ENCODE assay signal across 18 cellular contexts in the genomic region with DNA sequence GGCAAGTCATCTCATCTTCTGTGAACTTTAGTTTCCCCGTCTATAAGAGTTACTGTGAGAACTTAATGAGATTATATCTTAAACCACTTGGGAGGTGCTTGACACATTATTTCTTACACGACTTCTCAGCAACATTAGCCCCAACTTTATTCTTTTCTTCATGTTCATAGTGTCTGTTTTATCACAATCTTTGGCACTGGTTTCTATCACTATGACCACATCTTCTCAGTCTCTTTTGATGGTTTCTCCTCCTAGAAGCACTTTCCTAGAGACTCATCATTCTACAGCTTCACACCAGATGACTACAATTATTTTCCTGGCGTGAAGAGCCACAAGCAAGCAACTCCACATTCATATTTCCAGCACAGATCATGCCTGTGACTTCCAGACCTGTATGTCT. TPM values are rescaled to one million over a fixed set of nuclear protein-coding genes. Genes with fewer than 3 reads are reported as not detected.
DNase-seq lines count a peak whose midpoint lies in the region; ATAC-seq and TF ChIP-seq lines count a peak whose summit lies in the region.
"Had no signal": no experiment of that assay in that cellular context is flagged by ENCODE, and none has a peak within 500 bp of the region (broad histone marks: within the 10 kb centered on the region; RNA-seq: fewer than 3 reads in every experiment).

No MANE protein-coding gene starts in this region.

- no CpG with 5 or more reads among the region's 3 CpGs for WGBS in mesendoderm (ENCODE audit: extremely low coverage, insufficient coverage, low lambda C conversion rate)

- no peak overlapping the region for H3K9ac ChIP-seq in mesendoderm (ENCODE audit: low read length)
- H3K9ac ChIP-seq: BLaER1 treated with 17β-estradiol and CSF1 and Interleukin-3, amounts not matched to agents 10 nM and 100 nM had no signal

- H3K36me3 ChIP-seq in DOHH2 (ENCODE audit: control insufficient read depth, low read length) (no peaks in the 10 kb centered on the region), mesendoderm (ENCODE audit: control insufficient read depth, insufficient read depth, low read length) (no peaks in the 10 kb centered on the region)
- H3K36me3 ChIP-seq: BLaER1 treated with 17β-estradiol and CSF1 and Interleukin-3, amounts not matched to agents 10 nM and 100 nM had no signal

- peak overlapping the region; percentile 51; the same call in 1 of the 2 replicates for H3K4me2 ChIP-seq in DOHH2 (ENCODE audit: low read length)
- no peak overlapping the region for H3K4me2 ChIP-seq in mesendoderm (ENCODE audit: low read length)
- H3K4me2 ChIP-seq: GM23338 had no signal

- H3K23ac ChIP-seq in mesendoderm (ENCODE audit: low read length) = no peak overlapping the region

- H3K4me1 Mint-ChIP-seq in effector memory CD8-positive, alpha-beta T cell (ENCODE audit: low read depth in 2 of 2) = no peaks in the 10 kb centered on the region
- H3K4me1 Mint-ChIP-seq: GM23338 had no signal

- H2BK15ac ChIP-seq in mesendoderm (replicated peaks; ENCODE audit: low read depth) = no peak overlapping the region

- H3K4me3 ChIP-seq in DOHH2 (ENCODE audit: low read length) (no peak overlapping the region), mesendoderm (ENCODE audit: low read length) (no peak overlapping the region)
- H3K4me3 ChIP-seq: BLaER1 treated with 17β-estradiol and CSF1 and Interleukin-3, amounts not matched to agents 10 nM and 100 nM; GM12878; GM23338 had no signal

- H3K27ac ChIP-seq in DOHH2 (ENCODE audit: low read depth, low read length) = no peak overlapping the region
- H3K27ac ChIP-seq in mesendoderm (ENCODE audit: low read depth, low read length) = no peak overlapping the region
- H3K27ac ChIP-seq: HL-60 had no signal

- peak overlapping the region; percentile 7 for H2BK5ac ChIP-seq in mesendoderm (ENCODE audit: low read length)

- no peak overlapping the region for H4K8ac ChIP-seq in mesendoderm (ENCODE audit: low read depth, low read length)

- H3K9me3 ChIP-seq in DOHH2 (ENCODE audit: control insufficient read depth, insufficient read depth, low read length) = no peaks in the 10 kb centered on the region

- peaks cover 32% of the 10 kb centered on the region for H3K4me1 ChIP-seq in DOHH2 (ENCODE audit: control insufficient read depth, low read length)
- no peaks in the 10 kb centered on the region for H3K4me1 ChIP-seq in mesendoderm (ENCODE audit: control insufficient read depth, low read depth, low read length)

- H3K18ac ChIP-seq in mesendoderm (ENCODE audit: low read length) = no peak overlapping the region

- no peaks in the 10 kb centered on the region for H3K36me3 Mint-ChIP-seq in effector memory CD8-positive, alpha-beta T cell (ENCODE audit: insufficient read depth)
- H3K36me3 Mint-ChIP-seq: CD8-positive, alpha-beta T cell had no signal

- H3K79me2 ChIP-seq in DOHH2 (ENCODE audit: control insufficient read depth, low read length) = no peaks in the 10 kb centered on the region
- H3K79me2 ChIP-seq in mesendoderm (ENCODE audit: control insufficient read depth, insufficient read depth, low read length) = no peaks in the 10 kb centered on the region

- DNase-seq in effector memory CD8-positive, alpha-beta T cell = no peak
- DNase-seq in mesendoderm (no peak), Kasumi-1 (lab: John Stamatoyannopoulos, UW) (no peak), anterior cingulate cortex (lab: John Stamatoyannopoulos, UW) (no peak), HCEC 1CT (no peak)
- DNase-seq: ACHN; Calu3; CD8-positive, alpha-beta T cell; DMS79 treated with DMSO at 0.1 percent for 48 hours; EL; HFFc6 had no signal

- H3K4ac ChIP-seq in mesendoderm (ENCODE audit: low read depth, low read length) = no peak overlapping the region

- peaks cover 13 to 38% of the 10 kb centered on the region in 2 donors for H3K27me3 Mint-ChIP-seq in effector memory CD8-positive, alpha-beta T cell

- no peak overlapping the region for H3K4me3 Mint-ChIP-seq in effector memory CD8-positive, alpha-beta T cell
- H3K4me3 Mint-ChIP-seq: CD8-positive, alpha-beta T cell; GM23338; HFFc6 had no signal

- H3K9me3 Mint-ChIP-seq in effector memory CD8-positive, alpha-beta T cell = no peaks in the 10 kb centered on the region
- H3K9me3 Mint-ChIP-seq: CD8-positive, alpha-beta T cell; GM23338; HFFc6 had no signal

- no peak overlapping the region for H3K56ac ChIP-seq in mesendoderm (ENCODE audit: low read length)

- H4K20me1 ChIP-seq in DOHH2 (ENCODE audit: control insufficient read depth, insufficient read depth, low read depth, low read length) = no peaks in the 10 kb centered on the region
- H4K20me1 ChIP-seq: BLaER1 treated with 17β-estradiol and CSF1 and Interleukin-3, amounts not matched to agents 10 nM and 100 nM had no signal

- no peaks in the 10 kb centered on the region for H3K9me2 ChIP-seq in DOHH2 (replicated peaks; ENCODE audit: control insufficient read depth, low read length)

- H3K79me1 ChIP-seq in mesendoderm (ENCODE audit: low read length) = no peaks in the 10 kb centered on the region

- H2AK5ac ChIP-seq in mesendoderm (ENCODE audit: low read length) = no peak overlapping the region

- no peak overlapping the region for H4K5ac ChIP-seq in mesendoderm (ENCODE audit: low read length)

- H3K27me3 ChIP-seq in DOHH2 (ENCODE audit: control insufficient read depth, low read length) = no peaks in the 10 kb centered on the region
- no peaks in the 10 kb centered on the region for H3K27me3 ChIP-seq in mesendoderm (ENCODE audit: insufficient read depth, low read length, poor library complexity)
- H3K27me3 ChIP-seq: BLaER1 treated with 17β-estradiol and CSF1 and Interleukin-3, amounts not matched to agents 10 nM and 100 nM had no signal

- no peak overlapping the region for H3K27ac Mint-ChIP-seq in effector memory CD8-positive, alpha-beta T cell
- H3K27ac Mint-ChIP-seq: CD8-positive, alpha-beta T cell; GM23338; HFFc6 had no signal

- no peaks in the 10 kb centered on the region for H3F3A ChIP-seq in DOHH2 (ENCODE audit: control insufficient read depth, insufficient read depth)

- no peak overlapping the region for H2BK120ac ChIP-seq in mesendoderm (ENCODE audit: low read depth, low read length)

- no peak for TF ChIP-seq CTCF in DOHH2 (IDR thresholded peaks at IDR 0.05; ENCODE audit: low read depth, low read length, poor library complexity, severe bottlenecking)

- peak; percentile 27 for ATAC-seq in effector memory CD8-positive, alpha-beta T cell (replicated peaks)
- ATAC-seq in GM18517 (IDR thresholded peaks at IDR 0.05; ENCODE audit: unreplicated experiment) = no peak
- ATAC-seq: CD8-positive, alpha-beta T cell; GM12878; GM23338; HCT116 had no signal

RNA-seq across cellular contexts. Expression of a gene that starts 26.5 kb away (rescaled TPM):
- polyA plus RNA-seq in mesendoderm (2013, experiment 1 of 2) = 35.6 TPM
- polyA plus RNA-seq in mesendoderm (2013, experiment 2 of 2) = 34.4 TPM
